Comparison of ENCODE assay signal across 32 cellular contexts in genomic region chr17:28955408-28955807, GRCh38. TPM values are rescaled to one million over a fixed set of nuclear protein-coding genes. Genes with fewer than 3 reads are reported as not detected.
"Had no signal": no experiment of that assay in that cellular context is flagged by ENCODE, and none has a peak within 500 bp of the region (broad histone marks: within the 10 kb centered on the region; RNA-seq: fewer than 3 reads in every experiment).

No MANE protein-coding gene starts in this region.

- H3K27me3 ChIP-seq: ascending aorta, breast epithelium, esophagus muscularis mucosa, foreskin keratinocyte, gastrocnemius medialis, heart left ventricle had no signal

- H3K36me3 Mint-ChIP-seq: brain had no signal

- H3K27ac Mint-ChIP-seq: activated CD4-positive, alpha-beta T cell treated with anti-CD3 and anti-CD28 coated beads, Interleukin-2, amount 10 ng/mL, durations not matched to agents 7 days and 5 days; activated CD8-positive, alpha-beta T cell treated with anti-CD3 and anti-CD28 coated beads for 36 hours; activated naive CD4-positive, alpha-beta T cell treated with anti-CD3 and anti-CD28 coated beads, Interleukin-2, amount 10 ng/mL, durations not matched to agents 7 days and 5 days; activated naive CD4-positive, alpha-beta T cell treated with anti-CD3 and anti-CD28 coated beads, Interleukin-2, amount 50 U/mL, for 72 hours; activated naive CD8-positive, alpha-beta T cell treated with anti-CD3 and anti-CD28 coated beads, Interleukin-2, amount 10 ng/mL, durations not matched to agents 7 days and 5 days; activated T-cell treated with anti-CD3 and anti-CD28 coated beads, Interleukin-2, amount 50 U/mL, for 72 hours; brain; effector memory CD8-positive, alpha-beta T cell; T-helper 17 cell; T-helper 2 cell treated with Interferon-gamma antibody and Interleukin-4, amounts not matched to agents 5 μg/mL and 100 μg/mL, for 36 hours had no signal

- H3K4me1 Mint-ChIP-seq: activated CD4-positive, alpha-beta T cell treated with anti-CD3 and anti-CD28 coated beads, Interleukin-2, amount 10 ng/mL, durations not matched to agents 7 days and 5 days; brain; central memory CD8-positive, alpha-beta T cell had no signal

- H3K9me3 Mint-ChIP-seq: activated CD4-positive, alpha-beta T cell treated with anti-CD3 and anti-CD28 coated beads, Interleukin-2, amount 10 ng/mL, durations not matched to agents 7 days and 5 days; activated CD8-positive, alpha-beta T cell treated with anti-CD3 and anti-CD28 coated beads for 36 hours; activated naive CD4-positive, alpha-beta T cell treated with anti-CD3 and anti-CD28 coated beads, Interleukin-2, amount 10 ng/mL, durations not matched to agents 7 days and 5 days; activated naive CD4-positive, alpha-beta T cell treated with anti-CD3 and anti-CD28 coated beads, Interleukin-2, amount 50 U/mL, for 72 hours; activated naive CD8-positive, alpha-beta T cell treated with anti-CD3 and anti-CD28 coated beads, Interleukin-2, amount 10 ng/mL, durations not matched to agents 7 days and 5 days; activated T-cell treated with anti-CD3 and anti-CD28 coated beads, Interleukin-2, amount 50 U/mL, for 72 hours; brain; central memory CD8-positive, alpha-beta T cell; effector memory CD8-positive, alpha-beta T cell; T-helper 2 cell treated with Interferon-gamma antibody and Interleukin-4, amounts not matched to agents 5 μg/mL and 100 μg/mL, for 36 hours had no signal

- H3K27ac ChIP-seq: ascending aorta, breast epithelium, esophagus muscularis mucosa, foreskin keratinocyte, gastrocnemius medialis, heart left ventricle had no signal

- DNase-seq: activated CD4-positive, alpha-beta T cell treated with anti-CD3 and anti-CD28 coated beads for 1 hour; activated CD4-positive, alpha-beta T cell treated with anti-CD3 and anti-CD28 coated beads for 4 hours; activated CD4-positive, alpha-beta T cell treated with anti-CD3 and anti-CD28 coated beads, Interleukin-2, amount 10 ng/mL, durations not matched to agents 7 days and 5 days; activated CD4-positive, alpha-beta T cell treated with anti-CD3 and anti-CD28 coated beads, Interleukin-2, amount 50 U/mL, for 4 hours; activated CD8-positive, alpha-beta memory T cell treated with anti-CD3 and anti-CD28 coated beads for 24 hours; activated CD8-positive, alpha-beta T cell treated with anti-CD3 and anti-CD28 coated beads for 36 hours; activated gamma-delta T cell; activated naive CD4-positive, alpha-beta T cell; activated naive CD4-positive, alpha-beta T cell treated with anti-CD3 and anti-CD28 coated beads, Interleukin-2, amount 10 ng/mL, durations not matched to agents 7 days and 5 days; activated naive CD8-positive, alpha-beta T cell treated with anti-CD3 and anti-CD28 coated beads, Interleukin-2, amount 10 ng/mL, durations not matched to agents 7 days and 5 days; activated T-cell treated with anti-CD3 and anti-CD28 coated beads, Interleukin-2, amount 50 U/mL, for 1 hour; activated T-cell treated with anti-CD3 and anti-CD28 coated beads, Interleukin-2, amount 50 U/mL, for 72 hours; cortex of kidney; dermis blood vessel endothelial cell; effector CD4-positive, alpha-beta T cell; effector memory CD8-positive, alpha-beta T cell; erythroblast; foreskin keratinocyte; gastrocnemius medialis; glutamatergic neuron; T-helper 1 cell; T-helper 17 cell; T1000 had no signal

- H3K4me3 ChIP-seq: ascending aorta, breast epithelium, esophagus muscularis mucosa, gastrocnemius medialis, heart left ventricle had no signal

- ATAC-seq: activated CD8-positive, alpha-beta T cell treated with anti-CD3 and anti-CD28 coated beads for 36 hours; activated naive CD4-positive, alpha-beta T cell treated with anti-CD3 and anti-CD28 coated beads, Interleukin-2, amount 50 U/mL, for 72 hours; activated T-cell treated with anti-CD3 and anti-CD28 coated beads, Interleukin-2, amount 50 U/mL, for 72 hours; effector memory CD8-positive, alpha-beta T cell; foreskin keratinocyte; gastrocnemius medialis; heart left ventricle; T-helper 17 cell had no signal

- H3K4me1 ChIP-seq: breast epithelium, foreskin keratinocyte had no signal

- H3K27me3 Mint-ChIP-seq: activated CD4-positive, alpha-beta T cell treated with anti-CD3 and anti-CD28 coated beads, Interleukin-2, amount 10 ng/mL, durations not matched to agents 7 days and 5 days; activated CD8-positive, alpha-beta T cell treated with anti-CD3 and anti-CD28 coated beads for 36 hours; activated naive CD8-positive, alpha-beta T cell treated with anti-CD3 and anti-CD28 coated beads, Interleukin-2, amount 10 ng/mL, durations not matched to agents 7 days and 5 days; central memory CD8-positive, alpha-beta T cell; effector memory CD8-positive, alpha-beta T cell; T-helper 17 cell had no signal

- H3K4me3 Mint-ChIP-seq: activated CD4-positive, alpha-beta T cell treated with anti-CD3 and anti-CD28 coated beads, Interleukin-2, amount 10 ng/mL, durations not matched to agents 7 days and 5 days; activated CD8-positive, alpha-beta T cell treated with anti-CD3 and anti-CD28 coated beads for 36 hours; activated naive CD4-positive, alpha-beta T cell treated with anti-CD3 and anti-CD28 coated beads, Interleukin-2, amount 10 ng/mL, durations not matched to agents 7 days and 5 days; activated naive CD8-positive, alpha-beta T cell treated with anti-CD3 and anti-CD28 coated beads, Interleukin-2, amount 10 ng/mL, durations not matched to agents 7 days and 5 days; activated T-cell treated with anti-CD3 and anti-CD28 coated beads, Interleukin-2, amount 50 U/mL, for 72 hours; brain; central memory CD8-positive, alpha-beta T cell; effector memory CD8-positive, alpha-beta T cell; T-helper 17 cell; T-helper 2 cell treated with Interferon-gamma antibody and Interleukin-4, amounts not matched to agents 5 μg/mL and 100 μg/mL, for 36 hours had no signal

- H3K36me3 ChIP-seq: ascending aorta, breast epithelium, gastrocnemius medialis, heart left ventricle had no signal

- H3K9me3 ChIP-seq: ascending aorta, breast epithelium, esophagus muscularis mucosa, gastrocnemius medialis, heart left ventricle had no signal

RNA-seq across cellular contexts. Expression of gene SEZ6, which starts 50.4 kb away (rescaled TPM):
- total RNA-seq: activated CD4-positive, alpha-beta T cell treated with anti-CD3 and anti-CD28 coated beads, Interleukin-2, amount 10 ng/mL, durations not matched to agents 7 days and 5 days; activated CD8-positive, alpha-beta T cell treated with anti-CD3 and anti-CD28 coated beads for 36 hours; activated naive CD8-positive, alpha-beta T cell treated with anti-CD3 and anti-CD28 coated beads, Interleukin-2, amount 10 ng/mL, durations not matched to agents 7 days and 5 days; activated T-cell treated with anti-CD3 and anti-CD28 coated beads, Interleukin-2, amount 50 U/mL, for 72 hours; ascending aorta; breast epithelium; cardiac septum; dermis blood vessel endothelial cell; foreskin keratinocyte; gastrocnemius medialis had no signal
